In the genomic region with DNA sequence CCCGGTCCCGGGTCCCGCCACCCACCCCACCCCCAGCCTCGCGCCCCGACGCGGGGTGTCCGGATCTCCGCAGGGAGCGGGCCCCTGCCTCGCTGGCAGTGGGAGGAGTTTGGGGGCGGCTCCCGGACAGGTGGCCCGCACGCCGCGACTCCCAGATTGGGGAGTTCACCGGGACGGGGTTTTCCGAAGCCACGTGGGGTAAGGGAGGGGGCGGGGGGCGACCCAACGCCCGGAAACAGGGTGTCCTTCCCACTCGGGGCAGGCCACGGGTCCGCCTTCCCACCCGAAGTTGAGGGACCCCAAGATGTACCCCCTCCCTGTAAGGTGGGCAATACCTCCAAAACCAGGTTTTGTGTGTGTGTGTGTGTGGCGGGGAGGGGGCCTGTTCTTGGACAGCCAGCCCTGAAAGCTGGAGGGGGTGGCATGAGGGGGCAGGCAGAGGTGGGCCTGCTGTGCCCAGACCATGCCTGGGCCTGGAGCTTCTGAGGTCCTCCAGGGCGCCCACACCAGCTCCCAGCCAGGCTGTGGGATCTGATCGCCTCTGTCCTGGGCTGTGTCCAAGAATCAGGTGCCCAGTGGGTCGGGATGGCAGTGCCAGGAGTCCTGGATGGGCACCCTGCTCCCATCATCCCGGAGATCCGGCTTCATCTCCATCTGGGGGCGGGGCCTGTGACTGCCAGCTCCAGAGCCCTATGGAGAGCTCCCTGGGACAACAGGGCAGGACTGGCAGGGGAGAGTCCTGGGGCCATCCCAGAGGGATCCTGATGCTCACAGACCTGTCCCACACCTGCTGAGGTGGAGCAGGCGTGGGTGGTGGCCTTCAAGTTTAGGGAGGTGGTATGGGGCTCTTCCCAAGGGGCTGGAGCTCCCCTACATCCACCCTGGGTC, we compare ENCODE assay signal across 8 cellular contexts. TPM values are rescaled to one million over a fixed set of nuclear protein-coding genes. Genes with fewer than 3 reads are reported as not detected.
A peak's percentile ranks its signal among the peaks of the same experiment; 100 is the strongest.
DNase-seq lines count a peak whose midpoint lies in the region.

No MANE protein-coding gene starts in this region.

- H3K27ac ChIP-seq in epithelial cell of prostate (peak overlapping the region; percentile 73), subcutaneous abdominal adipose tissue (ENCODE audit: low read depth, low read length) (no peak overlapping the region)

- peaks cover 0 to 25% (median 19%) of the 10 kb centered on the region in 5 donors for H3K36me3 ChIP-seq in subcutaneous abdominal adipose tissue (ENCODE audit: control insufficient read depth in 5 of 5, insufficient read depth in 5 of 5, low read length in 5 of 5)

- H3K4me1 ChIP-seq in subcutaneous abdominal adipose tissue (ENCODE audit: control insufficient read depth in 5 of 5, insufficient read depth in 5 of 5, low read length in 5 of 5), result peaks cover under 1 to 54% (median 35%) of the 10 kb centered on the region in 5 donors

- H3K9ac ChIP-seq in subcutaneous abdominal adipose tissue (ENCODE audit: low read length in 5 of 5), result peak overlapping the region in 4 of 5 donors; percentile 66 to 74 (median 71)

- no peaks in the 10 kb centered on the region for H3K9me3 ChIP-seq in subcutaneous abdominal adipose tissue (ENCODE audit: control insufficient read depth in 5 of 5, low read length in 5 of 5)

- H3K4me3 ChIP-seq in subcutaneous abdominal adipose tissue (ENCODE audit: low read depth in 1 of 5, low read length in 5 of 5), result peak overlapping the region; percentile 40 to 70 (median 64)

- DNase-seq in DMS153 treated with DMSO at 0.1 percent for 48 hours (lab: John Stamatoyannopoulos, UW; ENCODE audit: unreplicated experiment) (peak; percentile 40), H4 (ENCODE audit: low spot score) (peak; percentile 53), NCI-H226 (peak; percentile 79), activated T-cell treated with anti-CD3 and anti-CD28 coated beads for 24 hours (ENCODE audit: low read depth) (peak; percentile 58), epithelial cell of prostate (ENCODE audit: low read depth, low spot score) (no peak), myocyte (ENCODE audit: low read depth) (peak; percentile 71), HPDE6-E6E7 (ENCODE audit: extremely low spot score) (no peak)

- no peaks in the 10 kb centered on the region for H3K27me3 ChIP-seq in subcutaneous abdominal adipose tissue (ENCODE audit: control insufficient read depth in 5 of 5, insufficient read depth in 4 of 5, low read length in 5 of 5)

RNA-seq across cellular contexts. Expression of a gene that starts 0.8 kb away (rescaled TPM):
- total RNA-seq in H4 (2014; rRNA removed; shearing (Covaris generic)), result 24.6 and 30.1 TPM in 2 replicates
- 77.0 and 109 TPM in 2 replicates for total RNA-seq in myocyte
- polyA plus RNA-seq in myocyte (2012), result 115 TPM

RNA-seq across cellular contexts. Expression of a gene that starts 17.7 kb away (rescaled TPM):
- 188 and 253 TPM in 2 replicates for total RNA-seq in H4 (2014; rRNA removed; shearing (Covaris generic))
- 3.6 and 4.5 TPM in 2 replicates for total RNA-seq in myocyte
- 2.1 TPM for polyA plus RNA-seq in myocyte (2012)

RNA-seq across cellular contexts. Expression of a gene that starts 18.0 kb away (rescaled TPM):
- total RNA-seq in H4 (2014; rRNA removed; shearing (Covaris generic)), result 24.5 and 33.1 TPM in 2 replicates
- 23.3 and 23.9 TPM in 2 replicates for total RNA-seq in myocyte
- polyA plus RNA-seq in myocyte (2012), result 39.1 TPM

RNA-seq across cellular contexts. Expression of a gene that starts 23.0 kb away (rescaled TPM):
- total RNA-seq in H4 (2014; rRNA removed; shearing (Covaris generic)), result not detected in 2 replicates
- total RNA-seq in myocyte, result not detected in 2 replicates
- not detected for polyA plus RNA-seq in myocyte (2012)

RNA-seq across cellular contexts. Expression of a gene that starts 38.6 kb away (rescaled TPM):
- 0.02 TPM in 1 of 2 replicates, not detected in the other for total RNA-seq in H4 (2014; rRNA removed; shearing (Covaris generic))
- total RNA-seq in myocyte, result not detected in 2 replicates
- polyA plus RNA-seq in myocyte (2012), result not detected

Comparison
In these comparisons a context has a peak if more than half of its experiments do, and no peak if none do; other contexts are left out.
1. DNase-seq: peak in DMS153 treated with DMSO at 0.1 percent for 48 hours (single experiment), H4 (single experiment), NCI-H226 (single experiment), activated T-cell treated with anti-CD3 and anti-CD28 coated beads for 24 hours (single experiment) and myocyte (single experiment); none in epithelial cell of prostate (single experiment) and HPDE6-E6E7 (single experiment).
2. RNA of a gene that starts 17.7 kb away (total RNA-seq): 188 to 253 TPM in H4; 3.6 to 4.5 TPM in myocyte; every median in the first group is over 10 times any median in the second.